Comparison of ENCODE assay signal across 2 cellular contexts in the genomic region with DNA sequence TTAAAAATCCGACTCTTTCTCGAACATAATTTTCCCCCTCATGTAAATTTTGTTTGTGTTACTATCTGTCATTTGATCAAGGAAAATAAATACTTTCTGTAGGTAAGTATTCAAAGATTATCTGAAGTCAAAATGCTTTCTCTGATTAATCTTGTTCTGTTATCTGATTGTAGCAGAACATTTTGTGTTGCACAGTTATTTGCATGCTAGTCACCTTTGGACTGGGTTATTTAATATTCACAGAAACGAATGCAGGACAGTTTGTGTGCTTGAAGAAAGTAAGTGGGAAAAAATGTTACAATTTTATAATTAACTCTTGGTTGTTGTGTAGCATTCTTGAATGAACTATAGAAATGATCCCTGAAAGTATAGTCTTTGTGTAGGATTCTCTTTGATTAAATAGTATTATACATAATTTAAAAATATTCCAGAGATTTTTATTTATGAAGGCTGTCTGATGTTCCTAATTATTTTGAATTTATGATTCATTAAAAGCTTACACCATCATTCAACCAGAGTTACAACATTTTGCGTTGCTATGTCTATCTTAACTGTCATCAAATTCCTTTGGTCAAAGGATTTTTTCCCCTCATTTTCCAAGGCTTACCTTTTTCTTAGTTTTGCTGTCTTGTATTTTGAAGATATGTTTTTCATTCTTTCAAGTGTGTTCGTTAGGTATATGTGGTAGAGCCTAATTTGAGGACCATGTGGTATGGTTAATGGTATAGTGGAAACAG.
A peak's percentile ranks its signal among the peaks of the same experiment; 100 is the strongest.
TF ChIP-seq lines count a peak whose summit lies in the region.

No MANE protein-coding gene starts in this region.

TF ChIP-seq in liver, 16 proteins besides CTCF, POLR2A, EP300 and RAD21 (continued from another document):
- TF ChIP-seq FOXA1 (IDR thresholded peaks at IDR 0.05) (no peak), RXRA (IDR thresholded peaks at IDR 0.05) (peak; percentile 45 to 56), NR2F2 (IDR thresholded peaks at IDR 0.05) (no peak), HNF4A (conservative IDR thresholded peaks at IDR 0.05) (peak; percentile 77 to 82), HNF4G (IDR thresholded peaks at IDR 0.05) (peak; percentile 72), JUND (IDR thresholded peaks at IDR 0.05) (no peak), SP1 (IDR thresholded peaks at IDR 0.05) (peak; percentile 93), TAF1 (conservative IDR thresholded peaks at IDR 0.05) (no peak)
- TF ChIP-seq, protein P1, sequence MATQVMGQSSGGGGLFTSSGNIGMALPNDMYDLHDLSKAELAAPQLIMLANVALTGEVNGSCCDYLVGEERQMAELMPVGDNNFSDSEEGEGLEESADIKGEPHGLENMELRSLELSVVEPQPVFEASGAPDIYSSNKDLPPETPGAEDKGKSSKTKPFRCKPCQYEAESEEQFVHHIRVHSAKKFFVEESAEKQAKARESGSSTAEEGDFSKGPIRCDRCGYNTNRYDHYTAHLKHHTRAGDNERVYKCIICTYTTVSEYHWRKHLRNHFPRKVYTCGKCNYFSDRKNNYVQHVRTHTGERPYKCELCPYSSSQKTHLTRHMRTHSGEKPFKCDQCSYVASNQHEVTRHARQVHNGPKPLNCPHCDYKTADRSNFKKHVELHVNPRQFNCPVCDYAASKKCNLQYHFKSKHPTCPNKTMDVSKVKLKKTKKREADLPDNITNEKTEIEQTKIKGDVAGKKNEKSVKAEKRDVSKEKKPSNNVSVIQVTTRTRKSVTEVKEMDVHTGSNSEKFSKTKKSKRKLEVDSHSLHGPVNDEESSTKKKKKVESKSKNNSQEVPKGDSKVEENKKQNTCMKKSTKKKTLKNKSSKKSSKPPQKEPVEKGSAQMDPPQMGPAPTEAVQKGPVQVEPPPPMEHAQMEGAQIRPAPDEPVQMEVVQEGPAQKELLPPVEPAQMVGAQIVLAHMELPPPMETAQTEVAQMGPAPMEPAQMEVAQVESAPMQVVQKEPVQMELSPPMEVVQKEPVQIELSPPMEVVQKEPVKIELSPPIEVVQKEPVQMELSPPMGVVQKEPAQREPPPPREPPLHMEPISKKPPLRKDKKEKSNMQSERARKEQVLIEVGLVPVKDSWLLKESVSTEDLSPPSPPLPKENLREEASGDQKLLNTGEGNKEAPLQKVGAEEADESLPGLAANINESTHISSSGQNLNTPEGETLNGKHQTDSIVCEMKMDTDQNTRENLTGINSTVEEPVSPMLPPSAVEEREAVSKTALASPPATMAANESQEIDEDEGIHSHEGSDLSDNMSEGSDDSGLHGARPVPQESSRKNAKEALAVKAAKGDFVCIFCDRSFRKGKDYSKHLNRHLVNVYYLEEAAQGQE (IDR thresholded peaks at IDR 0.05) = peak; percentile 32
- TF ChIP-seq, protein P2, sequence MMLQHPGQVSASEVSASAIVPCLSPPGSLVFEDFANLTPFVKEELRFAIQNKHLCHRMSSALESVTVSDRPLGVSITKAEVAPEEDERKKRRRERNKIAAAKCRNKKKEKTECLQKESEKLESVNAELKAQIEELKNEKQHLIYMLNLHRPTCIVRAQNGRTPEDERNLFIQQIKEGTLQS (IDR thresholded peaks at IDR 0.05) = no peak
- TF ChIP-seq, protein P3, sequence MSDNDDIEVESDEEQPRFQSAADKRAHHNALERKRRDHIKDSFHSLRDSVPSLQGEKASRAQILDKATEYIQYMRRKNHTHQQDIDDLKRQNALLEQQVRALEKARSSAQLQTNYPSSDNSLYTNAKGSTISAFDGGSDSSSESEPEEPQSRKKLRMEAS (IDR thresholded peaks at IDR 0.05) = no peak

TF ChIP-seq in HepG2, 621 proteins besides CTCF, POLR2A, EP300 and RAD21:
- TF ChIP-seq AGO1 (IDR thresholded peaks at IDR 0.05; ENCODE audit: low read depth, low read length, poor library complexity, severe bottlenecking) = no peak
- no peak for TF ChIP-seq DMAP1 (CRISPR knock-in tag; IDR thresholded peaks at IDR 0.05)
